In genomic region chr11:63404536-63404935, GRCh38 we compare ENCODE assay signal across 16 cellular contexts. TPM values are rescaled to one million over a fixed set of nuclear protein-coding genes. Genes with fewer than 3 reads are reported as not detected.
DNase-seq lines count a peak whose midpoint lies in the region; ATAC-seq and TF ChIP-seq lines count a peak whose summit lies in the region.
"Had no signal": no experiment of that assay in that cellular context is flagged by ENCODE, and none has a peak within 500 bp of the region (broad histone marks: within the 10 kb centered on the region; RNA-seq: fewer than 3 reads in every experiment).

No MANE protein-coding gene starts in this region.

- peak; percentile 36 for ATAC-seq in sciatic nerve
- ATAC-seq in GM19324 (IDR thresholded peaks at IDR 0.05; ENCODE audit: low FRiP score, unreplicated experiment): no peak
- no peak for ATAC-seq in HG03342 (IDR thresholded peaks at IDR 0.05; ENCODE audit: unreplicated experiment)

- peak; percentile 51 to 70 for TF ChIP-seq RAD21 in liver (IDR thresholded peaks at IDR 0.05)

- no peaks in the 10 kb centered on the region for H3K27me3 ChIP-seq in liver (ENCODE audit: control insufficient read depth in 4 of 4, insufficient read depth in 4 of 4, low read length in 3 of 4)
- H3K27me3 ChIP-seq: BLaER1 treated with 17β-estradiol and CSF1 and Interleukin-3, amounts not matched to agents 10 nM and 100 nM had no signal

- H3K9ac ChIP-seq in liver (ENCODE audit: low read depth in 1 of 2, low read length in 2 of 2): peak overlapping the region in 1 of 2 donors; percentile 16
- H3K9ac ChIP-seq: BLaER1 treated with 17β-estradiol and CSF1 and Interleukin-3, amounts not matched to agents 10 nM and 100 nM had no signal

- peaks cover 0 to 18% (median 12%) of the 10 kb centered on the region in 4 donors for H3K4me1 ChIP-seq in liver (ENCODE audit: control insufficient read depth in 4 of 4, insufficient read depth in 4 of 4, low read length in 3 of 4)
- H3K4me1 ChIP-seq: BLaER1 treated with 17β-estradiol and CSF1 and Interleukin-3, amounts not matched to agents 10 nM and 100 nM had no signal

- H3K4me3 ChIP-seq in fibroblast of mammary gland (ENCODE audit: control insufficient read depth, low read depth, low read length) (no peak overlapping the region), liver (ENCODE audit: low read depth in 1 of 3, low read length in 3 of 3) (no peak overlapping the region), coronary artery (no peak overlapping the region)
- H3K4me3 ChIP-seq: BLaER1 treated with 17β-estradiol and CSF1 and Interleukin-3, amounts not matched to agents 10 nM and 100 nM had no signal

- H3K27ac ChIP-seq in liver (ENCODE audit: low read depth in 1 of 2, low read length in 2 of 2) (peak overlapping the region; percentile 75 to 84), coronary artery (no peak overlapping the region)
- H3K27ac ChIP-seq: BLaER1 treated with 17β-estradiol and CSF1 and Interleukin-3, amounts not matched to agents 10 nM and 100 nM had no signal

- TF ChIP-seq CTCF in fibroblast of mammary gland (conservative IDR thresholded peaks at IDR 0.05; ENCODE audit: control insufficient read depth, insufficient read depth, low read depth, low read length) (no peak), liver (IDR thresholded peaks at IDR 0.05; ENCODE audit: low read depth, low read length, missing input control) (no peak), coronary artery (IDR thresholded peaks at IDR 0.05) (no peak)

- H3K9me3 ChIP-seq in liver (ENCODE audit: control insufficient read depth in 4 of 4, low read length in 3 of 4): no peaks in the 10 kb centered on the region
- H3K9me3 ChIP-seq: BLaER1 treated with 17β-estradiol and CSF1 and Interleukin-3, amounts not matched to agents 10 nM and 100 nM had no signal

- intact Hi-C loops in sciatic nerve (cut with DNase I) (no loop called here), head of caudate nucleus (cut with DNase I) (no loop called here)

- H3K36me3 ChIP-seq in liver (ENCODE audit: control insufficient read depth in 4 of 4, insufficient read depth in 3 of 4, low read depth in 1 of 4, low read length in 3 of 4): peaks cover 0 to 15% (median 6%) of the 10 kb centered on the region in 4 donors
- H3K36me3 ChIP-seq: BLaER1 treated with 17β-estradiol and CSF1 and Interleukin-3, amounts not matched to agents 10 nM and 100 nM had no signal

- 24% methylated on average over 3 of the region's 3 CpGs for WGBS in liver

- DNase-seq in HuH-7 (ENCODE audit: low spot score) (peak; percentile 38), fibroblast of mammary gland (ENCODE audit: low read depth) (peak; percentile 6), sciatic nerve (ENCODE audit: low spot score) (no peak), coronary artery (ENCODE audit: low spot score) (no peak), head of caudate nucleus (no peak)
- DNase-seq: 8988T; CD4-positive, CD25-positive, alpha-beta regulatory T cell; DMS53; GF-D8; GOT3; H9; IMR-90 had no signal

TF ChIP-seq in liver, 16 proteins besides CTCF, POLR2A, EP300 and RAD21:
- peak; percentile 98 for TF ChIP-seq RXRA (IDR thresholded peaks at IDR 0.05)
- TF ChIP-seq ZBTB33 (IDR thresholded peaks at IDR 0.05): peak; percentile 77
- TF ChIP-seq HNF4A (conservative IDR thresholded peaks at IDR 0.05): peak; percentile 94 to 97
- no peak for TF ChIP-seq TAF1 (conservative IDR thresholded peaks at IDR 0.05)
- peak; percentile 96 for TF ChIP-seq FOXA2 (IDR thresholded peaks at IDR 0.05)
- peak; percentile 96 for TF ChIP-seq FOXA1 (IDR thresholded peaks at IDR 0.05)
- peak; percentile 73 for TF ChIP-seq ATF3 (IDR thresholded peaks at IDR 0.05)
- TF ChIP-seq GABPA (IDR thresholded peaks at IDR 0.05 in 1 of 2, conservative IDR thresholded peaks at IDR 0.05 in 1 of 2): peak; percentile 17 to 50
- peak; percentile 61 for TF ChIP-seq REST (IDR thresholded peaks at IDR 0.05)
- peak; percentile 95 for TF ChIP-seq SP1 (IDR thresholded peaks at IDR 0.05)
- TF ChIP-seq JUND (IDR thresholded peaks at IDR 0.05): peak; percentile 65 to 88
- peak; percentile 80 for TF ChIP-seq YY1 (IDR thresholded peaks at IDR 0.05)
- TF ChIP-seq MAX (IDR thresholded peaks at IDR 0.05): peak; percentile 80
- peak in 1 of 2 donors; percentile 73 for TF ChIP-seq EGR1 (IDR thresholded peaks at IDR 0.05; ENCODE audit: low read depth in 2 of 2)
- peak; percentile 80 for TF ChIP-seq HNF4G (IDR thresholded peaks at IDR 0.05)
- TF ChIP-seq NR2F2 (IDR thresholded peaks at IDR 0.05): peak; percentile 91

RNA-seq across cellular contexts. Expression of gene SLC22A9, which starts 35.0 kb away (rescaled TPM):
- total RNA-seq in liver: 100 to 1,000 TPM in 1 of 2 donors, 10 to 100 TPM in 1; 25.8 to 138 TPM
- polyA plus RNA-seq in liver: 10 to 100 TPM in 1 of 2 donors, 1 to 10 TPM in 1; 10.0 to 12.0 TPM
- not detected for total RNA-seq in sciatic nerve
- total RNA-seq: CD4-positive, CD25-positive, alpha-beta regulatory T cell; H9; IMR-90 had no signal
- polyA plus RNA-seq: CD4-positive, CD25-positive, alpha-beta regulatory T cell; IMR-90 had no signal

Comparison
In these comparisons a context has a peak if more than half of its experiments do, and no peak if none do; other contexts are left out.
1. DNase-seq: peak in HuH-7 (single experiment) and fibroblast of mammary gland (single experiment); none in sciatic nerve (single experiment), coronary artery (single experiment) and head of caudate nucleus (0 of 42).
2. H3K27ac ChIP-seq: peak in liver (2 of 2); none in coronary artery (0 of 2).
3. RNA of gene SLC22A9, which starts 35.0 kb away (total RNA-seq): 25.8 to 138 TPM in liver; not detected in sciatic nerve (single experiment); every median in the first group is over 10 times any median in the second.